In the genomic region with DNA sequence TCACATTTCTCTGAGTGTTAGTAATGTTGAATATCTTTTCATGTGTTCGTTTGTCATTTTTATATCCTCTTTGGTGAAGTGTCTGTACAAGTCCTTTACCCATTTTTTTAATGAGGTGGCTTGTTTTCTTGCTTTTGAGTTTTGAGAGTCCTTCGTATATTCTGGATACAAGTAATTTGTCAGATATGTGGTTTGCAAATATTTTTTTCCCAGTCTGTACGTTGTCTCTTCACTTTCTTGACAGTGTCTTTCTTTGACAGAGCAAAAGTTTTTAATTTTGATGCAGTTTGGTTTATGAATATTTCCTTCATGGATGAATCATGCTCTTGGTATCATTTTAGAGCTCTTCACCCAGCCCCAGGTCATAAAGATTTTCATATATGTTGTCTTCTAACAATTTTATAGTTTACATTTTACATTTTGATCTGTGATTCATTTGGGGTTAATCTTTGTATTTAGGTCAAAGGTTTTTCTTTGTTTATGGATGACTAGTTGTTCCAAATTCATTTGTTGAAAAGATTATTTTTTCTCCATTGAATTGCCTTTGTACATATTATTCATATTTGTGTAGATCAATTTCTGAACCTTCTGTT, we compare ENCODE assay signal across 27 cellular contexts.
"Had no signal": no experiment of that assay in that cellular context is flagged by ENCODE, and none has a peak within 500 bp of the region (broad histone marks: within the 10 kb centered on the region; RNA-seq: fewer than 3 reads in every experiment).

No MANE protein-coding gene starts in this region.

- H3K27ac ChIP-seq: Peyer's patch, RWPE1, SJSA1 had no signal

- H3K36me3 ChIP-seq: MG63, Peyer's patch, SJSA1 had no signal

- DNase-seq: activated CD4-positive, alpha-beta T cell treated with anti-CD3 and anti-CD28 coated beads for 48 hours; activated CD4-positive, alpha-beta T cell treated with anti-CD3 and anti-CD28 coated beads, Interleukin-2, amount 50 U/mL, for 4 hours; activated CD4-positive, CD25-positive, alpha-beta regulatory T cell treated with anti-CD3 and anti-CD28 coated beads, Interleukin-2, amount 50 U/mL, for 72 hours; activated CD8-positive, alpha-beta memory T cell treated with anti-CD3 and anti-CD28 coated beads, Interleukin-2, amount 50 U/mL, for 48 hours; activated CD8-positive, alpha-beta T cell treated with anti-CD3 and anti-CD28 coated beads, Interleukin-2, amount 10 ng/mL, durations not matched to agents 7 days and 5 days; activated naive CD4-positive, alpha-beta T cell treated with anti-CD3 and anti-CD28 coated beads, Interleukin-2, amount 50 U/mL, for 16 hours; activated naive CD8-positive, alpha-beta T cell treated with anti-CD3 and anti-CD28 coated beads, Interleukin-2, amount 10 ng/mL, durations not matched to agents 7 days and 5 days; activated T-cell treated with anti-CD3 and anti-CD28 coated beads, Interleukin-2, amount 50 U/mL, for 1 hour; aorta; MG63; MV-4-11; NCI-H1092 treated with DMSO at 0.1 percent for 48 hours; NCI-H1417 treated with DMSO at 0.1 percent for 48 hours; NCI-H1694; NCI-H2029; NCI-H2107; NCI-H2171 treated with DMSO at 0.1 percent for 48 hours; NCI-H226; NCI-H510A; NCI-H526 treated with DMSO at 0.1 percent for 48 hours; NCI-H82; NK-92 treated with Interleukin-12 subunit alpha and Interleukin-12 subunit beta, amount 100 ng/mL, for 24 hours; OCI-M1; Peyer's patch; SHP77 had no signal

- H3K27me3 ChIP-seq: MG63, Peyer's patch, SJSA1 had no signal

- ATAC-seq: activated CD8-positive, alpha-beta T cell treated with anti-CD3 and anti-CD28 coated beads, Interleukin-2, amount 10 ng/mL, durations not matched to agents 7 days and 5 days had no signal

- H3K4me3 ChIP-seq: MG63, Peyer's patch, SJSA1 had no signal

- H3K4me1 ChIP-seq: SJSA1 had no signal

- H3K9me3 ChIP-seq: Peyer's patch had no signal
